Comparison of ENCODE assay signal across 22 cellular contexts in the genomic region with DNA sequence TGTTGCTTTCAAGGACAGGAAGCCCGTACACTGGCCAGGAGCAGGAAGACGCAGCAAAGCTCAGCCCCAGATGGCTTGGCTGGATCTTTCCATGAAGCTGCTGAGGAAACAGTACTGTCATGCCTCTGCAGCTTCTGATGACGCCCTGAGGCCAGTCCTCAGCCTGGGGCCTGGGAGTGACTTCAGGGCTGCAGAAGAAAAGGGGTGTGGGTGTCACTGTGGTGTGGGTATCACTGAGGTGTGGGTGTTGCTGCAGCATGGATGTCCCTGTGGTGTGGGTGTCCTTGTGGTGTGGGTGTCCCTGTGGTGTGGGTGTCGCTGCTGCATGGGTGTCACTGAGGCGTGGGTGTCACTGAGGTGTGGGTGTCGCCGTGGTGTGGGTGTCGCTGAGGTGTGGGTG. TPM values are rescaled to one million over a fixed set of nuclear protein-coding genes. Genes with fewer than 3 reads are reported as not detected.
DNase-seq lines count a peak whose midpoint lies in the region; ATAC-seq and TF ChIP-seq lines count a peak whose summit lies in the region.
"Had no signal": no experiment of that assay in that cellular context is flagged by ENCODE, and none has a peak within 500 bp of the region (broad histone marks: within the 10 kb centered on the region; RNA-seq: fewer than 3 reads in every experiment).

No MANE protein-coding gene starts in this region.

- H3K9me3 ChIP-seq in vagina, result no peaks in the 10 kb centered on the region
- H3K9me3 ChIP-seq: heart left ventricle, mucosa of descending colon, tibial nerve had no signal

- H3K27me3 ChIP-seq in foreskin keratinocyte (no peaks in the 10 kb centered on the region), vagina (no peaks in the 10 kb centered on the region)
- H3K27me3 ChIP-seq: heart left ventricle had no signal

- H3K4me3 Mint-ChIP-seq in stimulated activated naive CD8-positive, alpha-beta T cell treated with anti-CD3 and anti-CD28 coated beads, Interleukin-15, amount 100 ng/mL, for 72 hours, result peak overlapping the region in 1 of 2 donors; percentile 44
- no peak overlapping the region for H3K4me3 Mint-ChIP-seq in activated CD4-positive, alpha-beta memory T cell treated with anti-CD3 and anti-CD28 coated beads, Interleukin-2, amount 10 ng/mL, durations not matched to agents 7 days and 5 days

- peaks cover 21% of the 10 kb centered on the region for H3K4me1 Mint-ChIP-seq in stimulated activated naive CD8-positive, alpha-beta T cell treated with anti-CD3 and anti-CD28 coated beads, Interleukin-15, amount 100 ng/mL, for 72 hours
- H3K4me1 Mint-ChIP-seq in activated CD4-positive, alpha-beta memory T cell treated with anti-CD3 and anti-CD28 coated beads, Interleukin-2, amount 10 ng/mL, durations not matched to agents 7 days and 5 days, result peaks cover 1% of the 10 kb centered on the region

- H3K27ac ChIP-seq in foreskin keratinocyte (no peak overlapping the region), vagina (no peak overlapping the region), coronary artery (no peak overlapping the region)
- H3K27ac ChIP-seq: heart left ventricle, tibial nerve had no signal

- CTCF ChIA-PET in activated CD4-positive, alpha-beta memory T cell treated with anti-CD3 and anti-CD28 coated beads, Interleukin-2, amount 10 ng/mL, durations not matched to agents 7 days and 5 days (lab: Charles Lee), result no interaction called here

- DNase-seq in stimulated activated naive CD8-positive, alpha-beta T cell treated with anti-CD3 and anti-CD28 coated beads, Interleukin-15, Interleukin-2, amounts not matched to agents 100 U/mL and 50 U/mL, for 24 hours, result no peak
- no peak for DNase-seq in stimulated activated naive CD8-positive, alpha-beta T cell treated with anti-CD3 and anti-CD28 coated beads, Interleukin-15, amount 100 ng/mL, for 72 hours
- no peak for DNase-seq in activated CD4-positive, alpha-beta memory T cell treated with anti-CD3 and anti-CD28 coated beads, Interleukin-2, amount 10 ng/mL, durations not matched to agents 7 days and 5 days
- DNase-seq in foreskin keratinocyte (peak in 1 of 2 donors; percentile 8), vagina (ENCODE audit: extremely low spot score in 2 of 2) (peak; percentile 61 to 85), NCI-H1105 (lab: John Stamatoyannopoulos, UW) (no peak), coronary artery (ENCODE audit: low spot score) (no peak), DMS153 (lab: John Stamatoyannopoulos, UW) (no peak)
- DNase-seq: activated CD4-positive, alpha-beta T cell treated with anti-CD3 and anti-CD28 coated beads for 1 hour; amniotic stem cell; Calu3; GOT3; heart left ventricle; left ventricle myocardium superior; mucosa of descending colon; NCI-H1092; NCI-H2081; NCI-H510A; occipital lobe; RPMI8226 had no signal

- H3K36me3 Mint-ChIP-seq in activated CD4-positive, alpha-beta memory T cell treated with anti-CD3 and anti-CD28 coated beads, Interleukin-2, amount 10 ng/mL, durations not matched to agents 7 days and 5 days (ENCODE audit: low read depth), result peaks cover 6% of the 10 kb centered on the region

- H3K27ac Mint-ChIP-seq in stimulated activated naive CD8-positive, alpha-beta T cell treated with anti-CD3 and anti-CD28 coated beads, Interleukin-15, amount 100 ng/mL, for 72 hours, result peak overlapping the region in 1 of 2 donors; percentile 88
- H3K27ac Mint-ChIP-seq in activated CD4-positive, alpha-beta memory T cell treated with anti-CD3 and anti-CD28 coated beads, Interleukin-2, amount 10 ng/mL, durations not matched to agents 7 days and 5 days, result peak overlapping the region; percentile 16

- peaks cover 0 to 7% of the 10 kb centered on the region in 2 donors for H3K9me3 Mint-ChIP-seq in stimulated activated naive CD8-positive, alpha-beta T cell treated with anti-CD3 and anti-CD28 coated beads, Interleukin-15, amount 100 ng/mL, for 72 hours
- peaks cover 4% of the 10 kb centered on the region for H3K9me3 Mint-ChIP-seq in activated CD4-positive, alpha-beta memory T cell treated with anti-CD3 and anti-CD28 coated beads, Interleukin-2, amount 10 ng/mL, durations not matched to agents 7 days and 5 days

- H3K4me3 ChIP-seq in vagina (no peak overlapping the region), coronary artery (no peak overlapping the region)
- H3K4me3 ChIP-seq: heart left ventricle, mucosa of descending colon, tibial nerve had no signal

- peak; percentile 26 for ATAC-seq in stimulated activated naive CD8-positive, alpha-beta T cell treated with anti-CD3 and anti-CD28 coated beads, Interleukin-15, Interleukin-2, amounts not matched to agents 100 U/mL and 50 U/mL, for 24 hours
- ATAC-seq in stimulated activated naive CD8-positive, alpha-beta T cell treated with anti-CD3 and anti-CD28 coated beads, Interleukin-15, amount 100 ng/mL, for 72 hours, result no peak
- peak; percentile 25 for ATAC-seq in foreskin keratinocyte
- ATAC-seq: heart left ventricle, left ventricle myocardium superior, mucosa of descending colon, SK-N-SH treated with all-trans-retinoic acid at 6 μM for 48 hours had no signal

- no peak for TF ChIP-seq POLR2A in vagina (IDR thresholded peaks at IDR 0.05)

- POLR2A ChIA-PET in activated CD4-positive, alpha-beta memory T cell treated with anti-CD3 and anti-CD28 coated beads, Interleukin-2, amount 10 ng/mL, durations not matched to agents 7 days and 5 days (lab: Charles Lee), result no interaction called here

- peaks cover 43% of the 10 kb centered on the region for H3K27me3 Mint-ChIP-seq in stimulated activated naive CD8-positive, alpha-beta T cell treated with anti-CD3 and anti-CD28 coated beads, Interleukin-15, amount 100 ng/mL, for 72 hours
- H3K27me3 Mint-ChIP-seq in activated CD4-positive, alpha-beta memory T cell treated with anti-CD3 and anti-CD28 coated beads, Interleukin-2, amount 10 ng/mL, durations not matched to agents 7 days and 5 days, result peaks cover 20% of the 10 kb centered on the region

- no peaks in the 10 kb centered on the region for H3K36me3 ChIP-seq in vagina
- H3K36me3 ChIP-seq: heart left ventricle, tibial nerve had no signal

- TF ChIP-seq CTCF in foreskin keratinocyte (conservative IDR thresholded peaks at IDR 0.05) (no peak), vagina (IDR thresholded peaks at IDR 0.05) (no peak), coronary artery (IDR thresholded peaks at IDR 0.05) (no peak)

- H3K4me1 ChIP-seq in foreskin keratinocyte, result no peaks in the 10 kb centered on the region
- peaks cover 3% of the 10 kb centered on the region for H3K4me1 ChIP-seq in vagina
- H3K4me1 ChIP-seq: tibial nerve had no signal

- intact Hi-C loops in vagina (cut with DNase I), result no loop called here

RNA-seq across cellular contexts. Expression of a gene that starts 12.0 kb away (rescaled TPM):
- total RNA-seq in activated CD4-positive, alpha-beta memory T cell treated with anti-CD3 and anti-CD28 coated beads, Interleukin-2, amount 10 ng/mL, durations not matched to agents 7 days and 5 days, result 1 to 10 TPM; 1.3 to 1.8 TPM
- total RNA-seq in foreskin keratinocyte, result 230 and 426 TPM in 2 replicates
- polyA plus RNA-seq in foreskin keratinocyte, result 282 and 494 TPM in 2 replicates
- total RNA-seq in vagina, result 215 TPM

Comparison
In these comparisons a context has a peak if more than half of its experiments do, and no peak if none do; other contexts are left out.
1. DNase-seq: peak in vagina (2 of 2); none in stimulated activated naive CD8-positive, alpha-beta T cell treated with anti-CD3 and anti-CD28 coated beads, Interleukin-15, Interleukin-2, amounts not matched to agents 100 U/mL and 50 U/mL, for 24 hours (single experiment), stimulated activated naive CD8-positive, alpha-beta T cell treated with anti-CD3 and anti-CD28 coated beads, Interleukin-15, amount 100 ng/mL, for 72 hours (0 of 2), activated CD4-positive, alpha-beta memory T cell treated with anti-CD3 and anti-CD28 coated beads, Interleukin-2, amount 10 ng/mL, durations not matched to agents 7 days and 5 days (single experiment), NCI-H1105 (single experiment), coronary artery (single experiment) and DMS153 (single experiment).
2. RNA of a gene that starts 12.0 kb away (total RNA-seq): 230 to 426 TPM in foreskin keratinocyte and 215 TPM in vagina (single experiment); 1.3 to 1.8 TPM in activated CD4-positive, alpha-beta memory T cell treated with anti-CD3 and anti-CD28 coated beads, Interleukin-2, amount 10 ng/mL, durations not matched to agents 7 days and 5 days; every median in the first group is over 10 times any median in the second.